ENCODE assay signal across 1 cellular context in genomic region chr11:60927061-60927592, GRCh38.
TF ChIP-seq lines count a peak whose summit lies in the region.

No MANE protein-coding gene starts in this region.

TF ChIP-seq in WTC11, 78 proteins besides CTCF, POLR2A, EP300 and RAD21 (continued from another document):
- TF ChIP-seq ZNF671 (CRISPR knock-in tag; IDR thresholded peaks at IDR 0.05) (no peak), ZNF317 (CRISPR knock-in tag; IDR thresholded peaks at IDR 0.05; ENCODE audit: borderline replicate concordance, low read depth) (no peak)
